Comparison of ENCODE assay signal across 8 cellular contexts in the genomic region with DNA sequence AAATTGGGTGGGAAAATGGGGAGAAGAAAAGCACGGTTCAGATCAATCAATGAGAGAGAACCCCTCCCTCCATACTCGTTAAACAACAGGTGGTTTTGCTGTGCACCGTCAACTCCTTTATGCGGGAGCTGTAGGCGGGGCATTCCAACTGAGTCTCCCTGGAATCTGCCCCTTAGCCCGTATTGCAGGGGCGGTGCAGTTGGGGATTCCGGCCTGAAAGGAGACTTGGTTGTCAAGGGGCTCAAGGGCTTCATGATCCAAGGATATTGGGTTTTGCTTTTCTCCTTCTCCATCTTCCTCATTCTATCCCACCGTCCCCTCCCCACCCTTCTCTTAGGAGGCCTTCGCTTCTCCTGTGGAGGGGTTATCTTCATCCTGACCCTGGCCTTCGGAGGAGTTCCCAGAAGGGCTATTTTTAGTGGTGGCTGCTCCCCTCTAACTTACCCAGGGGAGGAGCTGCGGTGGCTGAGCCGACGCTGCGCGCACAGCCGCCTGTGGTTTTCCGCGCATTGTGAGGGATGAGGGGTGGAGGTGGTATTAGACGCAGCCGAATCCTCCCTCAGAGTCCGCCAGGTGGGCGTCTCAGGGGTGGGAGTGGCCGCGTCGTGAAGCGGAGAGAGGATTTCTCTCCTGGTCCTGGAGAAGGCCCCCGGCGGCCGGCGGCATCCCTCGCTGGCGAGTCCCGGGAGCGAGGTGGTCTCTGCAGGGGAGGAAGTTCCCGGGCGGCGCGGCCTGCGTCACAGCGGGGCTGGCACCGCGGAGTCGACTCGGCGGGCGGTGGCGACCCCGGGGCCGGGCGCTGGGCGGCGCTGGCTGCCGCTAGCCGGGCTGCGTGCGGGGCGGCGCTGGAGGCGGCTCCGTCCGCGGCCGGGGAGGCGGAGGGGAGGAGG. TPM values are rescaled to one million over a fixed set of nuclear protein-coding genes. Genes with fewer than 3 reads are reported as not detected.
A peak's percentile ranks its signal among the peaks of the same experiment; 100 is the strongest.
DNase-seq lines count a peak whose midpoint lies in the region; TF ChIP-seq lines count a peak whose summit lies in the region.

No MANE protein-coding gene starts in this region.

- H3K9ac ChIP-seq in SK-N-SH = peak overlapping the region; percentile 80

- no peaks in the 10 kb centered on the region for H3K9me3 ChIP-seq in SK-N-SH
- H3K9me3 ChIP-seq in ovary = no peaks in the 10 kb centered on the region
- H3K9me3 ChIP-seq in tibial artery = no peaks in the 10 kb centered on the region

- POLR2A ChIA-PET in SK-N-SH (lab: Yijun Ruan, JAX) = interaction anchor here (1.0 to 2.5 kb wide), 2 partner anchors 83 to 131 kb away, joined by 3 to 20 read pairs; no protein-coding TSS in a partner anchor

- DNase-seq in GDM1 (lab: John Stamatoyannopoulos, UW) (peak; percentile 83), H4 (ENCODE audit: low spot score) (peak; percentile 34), LHCN-M2 (ENCODE audit: low read depth) (peak; percentile 60), SK-N-SH (peak; percentile 95), head of caudate nucleus (peak; percentile 61 to 94 (median 89)), ovary (peak; percentile 78 to 90 (median 87)), tibial artery (peak; percentile 66 to 90)

- H3K4me3 Mint-ChIP-seq in activated naive CD4-positive, alpha-beta T cell treated with anti-CD3 and anti-CD28 coated beads, Interleukin-2, amount 50 U/mL, for 24 hours = peak overlapping the region; percentile 94

- intact Hi-C loops in head of caudate nucleus (cut with DNase I) = loop anchor here (2.0 to 10.0 kb wide), 2 partner anchors 130 to 362 kb away; a partner anchor contains a TSS
- intact Hi-C loops in ovary (cut with DNase I) = loop anchor here (5.0 to 10.0 kb wide), 5 partner anchors 35 to 362 kb away; a partner anchor contains a TSS
- intact Hi-C loops in tibial artery (cut with DNase I; ENCODE audit: low total_unique reads) = loop anchor here (2.0 to 10.0 kb wide), 2 partner anchors 108 to 130 kb away; a partner anchor contains a TSS

- H3K4me3 ChIP-seq in SK-N-SH (ENCODE audit: low read depth in 2 of 2, low read length in 1 of 2) (peak overlapping the region; percentile 95), ovary (peak overlapping the region; percentile 79), tibial artery (peak overlapping the region; percentile 80 to 88)

- peak; percentile 40 for TF ChIP-seq POLR2A in ovary (IDR thresholded peaks at IDR 0.05)

- H3K36me3 ChIP-seq in SK-N-SH (replicated peaks in 1 of 2; ENCODE audit: control insufficient read depth in 1 of 2, insufficient read depth in 2 of 2, low read length in 1 of 2) = no peaks in the 10 kb centered on the region
- H3K36me3 ChIP-seq in ovary = no peaks in the 10 kb centered on the region
- no peaks in the 10 kb centered on the region for H3K36me3 ChIP-seq in tibial artery

- peaks cover 21% of the 10 kb centered on the region for H3F3A ChIP-seq in SK-N-SH (replicated peaks; ENCODE audit: insufficient read depth)

- 9% methylated on average over 34 of the region's 65 CpGs for WGBS in SK-N-SH (ENCODE audit: low lambda C conversion rate)
- WGBS in ovary, 3 donors = 1 to 3% (median 1%) methylated on average over 50 to 65 of the region's 65 CpGs

- TF ChIP-seq RAD21 in SK-N-SH (IDR thresholded peaks at IDR 0.05; ENCODE audit: low read length) = peak; percentile 63

- H2AFZ ChIP-seq in SK-N-SH (ENCODE audit: low read depth) = peak overlapping the region; percentile 95

- CTCF ChIA-PET in SK-N-SH (lab: Yijun Ruan, JAX) = interaction anchor here (0.6 to 15.3 kb wide), 21 partner anchors 10 to 344 kb away, joined by 3 to 265 read pairs (median 4); no protein-coding TSS in a partner anchor

- H3K27me3 Mint-ChIP-seq in activated naive CD4-positive, alpha-beta T cell treated with anti-CD3 and anti-CD28 coated beads, Interleukin-2, amount 50 U/mL, for 24 hours = no peaks in the 10 kb centered on the region

- peaks cover 12% of the 10 kb centered on the region in 2 experiments for H3K4me1 ChIP-seq in SK-N-SH (ENCODE audit: control insufficient read depth in 1 of 2, insufficient read depth in 2 of 2, low read depth in 1 of 2, low read length in 1 of 2)
- H3K4me1 ChIP-seq in ovary (ENCODE audit: insufficient read depth) = no peaks in the 10 kb centered on the region
- H3K4me1 ChIP-seq in tibial artery = peaks cover 0 to 20% (median 6%) of the 10 kb centered on the region in 4 donors

- TF ChIP-seq EP300 in SK-N-SH (IDR thresholded peaks at IDR 0.05; ENCODE audit: borderline replicate concordance in 1 of 2, low read depth in 1 of 2, low read length in 1 of 2) = no peak
- TF ChIP-seq EP300 in ovary (IDR thresholded peaks at IDR 0.05) = no peak

- H4K20me1 ChIP-seq in SK-N-SH (ENCODE audit: insufficient read depth) = no peaks in the 10 kb centered on the region

- H3K36me3 Mint-ChIP-seq in activated naive CD4-positive, alpha-beta T cell treated with anti-CD3 and anti-CD28 coated beads, Interleukin-2, amount 50 U/mL, for 24 hours = peaks cover 21% of the 10 kb centered on the region

- H3K27ac ChIP-seq in SK-N-SH (ENCODE audit: low read depth in 2 of 2, low read length in 1 of 2) (peak overlapping the region; percentile 66 to 88), ovary (peak overlapping the region; percentile 40 to 95), tibial artery (peak overlapping the region; percentile 79 to 83)

- H3K4me1 Mint-ChIP-seq in activated naive CD4-positive, alpha-beta T cell treated with anti-CD3 and anti-CD28 coated beads, Interleukin-2, amount 50 U/mL, for 24 hours = peaks cover 68% of the 10 kb centered on the region

- H3K9me2 ChIP-seq in SK-N-SH = no peaks in the 10 kb centered on the region

- H3K4me2 ChIP-seq in SK-N-SH = peak overlapping the region; percentile 90

- peak overlapping the region; percentile 95 for H3K27ac Mint-ChIP-seq in activated naive CD4-positive, alpha-beta T cell treated with anti-CD3 and anti-CD28 coated beads, Interleukin-2, amount 50 U/mL, for 24 hours

- H3K9me3 Mint-ChIP-seq in activated naive CD4-positive, alpha-beta T cell treated with anti-CD3 and anti-CD28 coated beads, Interleukin-2, amount 50 U/mL, for 24 hours = no peaks in the 10 kb centered on the region

- TF ChIP-seq CTCF in SK-N-SH (IDR thresholded peaks at IDR 0.05) = peak; percentile 27
- TF ChIP-seq CTCF in ovary (IDR thresholded peaks at IDR 0.05) = peak; percentile 10 to 76 (median 67)
- peak; percentile 26 to 59 for TF ChIP-seq CTCF in tibial artery (IDR thresholded peaks at IDR 0.05)

- peaks cover 31% of the 10 kb centered on the region for H3K79me2 ChIP-seq in SK-N-SH (ENCODE audit: insufficient read depth)

- H3K27me3 ChIP-seq in SK-N-SH (ENCODE audit: insufficient read depth) (no peaks in the 10 kb centered on the region), ovary (no peaks in the 10 kb centered on the region), tibial artery (no peaks in the 10 kb centered on the region)

TF ChIP-seq in SK-N-SH, 30 proteins besides CTCF, POLR2A, EP300 and RAD21 (continues in another document):
- 0 out of 2 replicates have a peak, but pooled peaks have one; percentile 9 for TF ChIP-seq GATA2 (CRISPR knock-in tag; IDR thresholded peaks at IDR 0.05)
- no peak for TF ChIP-seq MEF2A (IDR thresholded peaks at IDR 0.05; ENCODE audit: borderline replicate concordance, low read depth)
- 0 out of 2 replicates have a peak, but pooled peaks have one; percentile 16 for TF ChIP-seq GABPA (IDR thresholded peaks at IDR 0.05; ENCODE audit: low read depth)
- TF ChIP-seq CHD2 (IDR thresholded peaks at IDR 0.05; ENCODE audit: low read length, partially characterized antibody) = no peak
- TF ChIP-seq YY1 (IDR thresholded peaks at IDR 0.05; ENCODE audit: low read depth) = no peak
- TF ChIP-seq JUND (IDR thresholded peaks at IDR 0.05) = no peak
- TF ChIP-seq, protein P1, sequence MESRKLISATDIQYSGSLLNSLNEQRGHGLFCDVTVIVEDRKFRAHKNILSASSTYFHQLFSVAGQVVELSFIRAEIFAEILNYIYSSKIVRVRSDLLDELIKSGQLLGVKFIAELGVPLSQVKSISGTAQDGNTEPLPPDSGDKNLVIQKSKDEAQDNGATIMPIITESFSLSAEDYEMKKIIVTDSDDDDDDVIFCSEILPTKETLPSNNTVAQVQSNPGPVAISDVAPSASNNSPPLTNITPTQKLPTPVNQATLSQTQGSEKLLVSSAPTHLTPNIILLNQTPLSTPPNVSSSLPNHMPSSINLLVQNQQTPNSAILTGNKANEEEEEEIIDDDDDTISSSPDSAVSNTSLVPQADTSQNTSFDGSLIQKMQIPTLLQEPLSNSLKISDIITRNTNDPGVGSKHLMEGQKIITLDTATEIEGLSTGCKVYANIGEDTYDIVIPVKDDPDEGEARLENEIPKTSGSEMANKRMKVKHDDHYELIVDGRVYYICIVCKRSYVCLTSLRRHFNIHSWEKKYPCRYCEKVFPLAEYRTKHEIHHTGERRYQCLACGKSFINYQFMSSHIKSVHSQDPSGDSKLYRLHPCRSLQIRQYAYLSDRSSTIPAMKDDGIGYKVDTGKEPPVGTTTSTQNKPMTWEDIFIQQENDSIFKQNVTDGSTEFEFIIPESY (IDR thresholded peaks at IDR 0.05; ENCODE audit: borderline replicate concordance, low read depth) = no peak
- TF ChIP-seq FOSL2 (IDR thresholded peaks at IDR 0.05; ENCODE audit: borderline replicate concordance, low read depth) = no peak
- TF ChIP-seq RCOR1 (IDR thresholded peaks at IDR 0.05; ENCODE audit: low read length) = 0 out of 2 replicates have a peak, but pooled peaks have one; percentile 1
- TF ChIP-seq, protein P2, sequence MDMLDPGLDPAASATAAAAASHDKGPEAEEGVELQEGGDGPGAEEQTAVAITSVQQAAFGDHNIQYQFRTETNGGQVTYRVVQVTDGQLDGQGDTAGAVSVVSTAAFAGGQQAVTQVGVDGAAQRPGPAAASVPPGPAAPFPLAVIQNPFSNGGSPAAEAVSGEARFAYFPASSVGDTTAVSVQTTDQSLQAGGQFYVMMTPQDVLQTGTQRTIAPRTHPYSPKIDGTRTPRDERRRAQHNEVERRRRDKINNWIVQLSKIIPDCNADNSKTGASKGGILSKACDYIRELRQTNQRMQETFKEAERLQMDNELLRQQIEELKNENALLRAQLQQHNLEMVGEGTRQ (IDR thresholded peaks at IDR 0.05; ENCODE audit: borderline replicate concordance, low read depth, low read length) = no peak
- TF ChIP-seq TEAD4 (IDR thresholded peaks at IDR 0.05; ENCODE audit: borderline replicate concordance, insufficient read depth) = no peak

RNA-seq across cellular contexts. Expression of a gene that starts 0.5 kb away (rescaled TPM):
- 4.4 and 7.0 TPM in 2 replicates for total RNA-seq in H4 (2014; rRNA removed; shearing (Covaris generic))
- total RNA-seq in LHCN-M2 (2014; rRNA removed) (4.8 and 5.7 TPM in 2 replicates), ovary (1 to 10 TPM; 5.7 to 9.2 (median 7.2) TPM)
- polyA plus RNA-seq in LHCN-M2 (2012) = 0.77 TPM
- polyA plus RNA-seq in SK-N-SH (2012; rRNA removed) (4.2 and 5.2 TPM in 2 replicates), ovary (10 to 100 TPM in 1 of 2 donors, 1 to 10 TPM in 1; 5.6 to 11.1 TPM)
- polyA plus RNA-seq in SK-N-SH (2012; cell fraction: cytosol; rRNA removed) = 6.5 and 6.6 TPM in 2 replicates
- 2.2 and 3.0 TPM in 2 replicates for polyA plus RNA-seq in SK-N-SH (2012; cell fraction: nucleus; rRNA removed)

Comparison
In these comparisons a context has a peak if more than half of its experiments do, and no peak if none do; other contexts are left out.
1. Peak in every context shown above with its lines: DNase-seq, H3K4me3 ChIP-seq and H3K27ac ChIP-seq.
2. DNase-seq: peak in every context shown above with its lines; median percentile 95 in SK-N-SH; 89 in head of caudate nucleus; 87 in ovary; 83 in GDM1; 78 in tibial artery; 60 in LHCN-M2; 34 in H4.